ENCODE assay signal across 1 cellular context in the genomic region with DNA sequence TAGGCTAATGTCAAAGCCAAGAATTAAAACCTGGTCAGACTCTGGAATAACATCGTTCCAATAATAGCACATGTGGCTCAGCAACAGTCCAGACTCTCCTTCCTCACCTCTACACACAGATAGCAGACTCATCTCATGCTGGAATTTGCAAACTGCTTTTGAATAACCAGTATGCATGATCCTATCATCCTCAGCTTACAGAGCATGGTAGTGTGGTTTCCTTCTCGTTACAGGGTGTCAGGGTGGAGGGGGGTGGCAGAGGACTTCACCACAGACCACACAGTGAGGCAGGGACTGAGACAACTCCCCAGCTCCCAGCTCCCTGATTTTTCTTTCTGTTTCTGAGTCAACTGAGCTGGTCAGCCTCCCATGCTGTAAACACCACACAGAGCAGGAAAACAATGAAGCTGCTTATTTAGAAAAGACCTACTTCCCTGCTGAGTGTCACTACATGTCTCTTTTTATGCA.
TF ChIP-seq lines count a peak whose summit lies in the region.

No MANE protein-coding gene starts in this region.

TF ChIP-seq in GM23338, 12 proteins besides CTCF, POLR2A, EP300 and RAD21 (continued from another document):
- TF ChIP-seq, protein P1, sequence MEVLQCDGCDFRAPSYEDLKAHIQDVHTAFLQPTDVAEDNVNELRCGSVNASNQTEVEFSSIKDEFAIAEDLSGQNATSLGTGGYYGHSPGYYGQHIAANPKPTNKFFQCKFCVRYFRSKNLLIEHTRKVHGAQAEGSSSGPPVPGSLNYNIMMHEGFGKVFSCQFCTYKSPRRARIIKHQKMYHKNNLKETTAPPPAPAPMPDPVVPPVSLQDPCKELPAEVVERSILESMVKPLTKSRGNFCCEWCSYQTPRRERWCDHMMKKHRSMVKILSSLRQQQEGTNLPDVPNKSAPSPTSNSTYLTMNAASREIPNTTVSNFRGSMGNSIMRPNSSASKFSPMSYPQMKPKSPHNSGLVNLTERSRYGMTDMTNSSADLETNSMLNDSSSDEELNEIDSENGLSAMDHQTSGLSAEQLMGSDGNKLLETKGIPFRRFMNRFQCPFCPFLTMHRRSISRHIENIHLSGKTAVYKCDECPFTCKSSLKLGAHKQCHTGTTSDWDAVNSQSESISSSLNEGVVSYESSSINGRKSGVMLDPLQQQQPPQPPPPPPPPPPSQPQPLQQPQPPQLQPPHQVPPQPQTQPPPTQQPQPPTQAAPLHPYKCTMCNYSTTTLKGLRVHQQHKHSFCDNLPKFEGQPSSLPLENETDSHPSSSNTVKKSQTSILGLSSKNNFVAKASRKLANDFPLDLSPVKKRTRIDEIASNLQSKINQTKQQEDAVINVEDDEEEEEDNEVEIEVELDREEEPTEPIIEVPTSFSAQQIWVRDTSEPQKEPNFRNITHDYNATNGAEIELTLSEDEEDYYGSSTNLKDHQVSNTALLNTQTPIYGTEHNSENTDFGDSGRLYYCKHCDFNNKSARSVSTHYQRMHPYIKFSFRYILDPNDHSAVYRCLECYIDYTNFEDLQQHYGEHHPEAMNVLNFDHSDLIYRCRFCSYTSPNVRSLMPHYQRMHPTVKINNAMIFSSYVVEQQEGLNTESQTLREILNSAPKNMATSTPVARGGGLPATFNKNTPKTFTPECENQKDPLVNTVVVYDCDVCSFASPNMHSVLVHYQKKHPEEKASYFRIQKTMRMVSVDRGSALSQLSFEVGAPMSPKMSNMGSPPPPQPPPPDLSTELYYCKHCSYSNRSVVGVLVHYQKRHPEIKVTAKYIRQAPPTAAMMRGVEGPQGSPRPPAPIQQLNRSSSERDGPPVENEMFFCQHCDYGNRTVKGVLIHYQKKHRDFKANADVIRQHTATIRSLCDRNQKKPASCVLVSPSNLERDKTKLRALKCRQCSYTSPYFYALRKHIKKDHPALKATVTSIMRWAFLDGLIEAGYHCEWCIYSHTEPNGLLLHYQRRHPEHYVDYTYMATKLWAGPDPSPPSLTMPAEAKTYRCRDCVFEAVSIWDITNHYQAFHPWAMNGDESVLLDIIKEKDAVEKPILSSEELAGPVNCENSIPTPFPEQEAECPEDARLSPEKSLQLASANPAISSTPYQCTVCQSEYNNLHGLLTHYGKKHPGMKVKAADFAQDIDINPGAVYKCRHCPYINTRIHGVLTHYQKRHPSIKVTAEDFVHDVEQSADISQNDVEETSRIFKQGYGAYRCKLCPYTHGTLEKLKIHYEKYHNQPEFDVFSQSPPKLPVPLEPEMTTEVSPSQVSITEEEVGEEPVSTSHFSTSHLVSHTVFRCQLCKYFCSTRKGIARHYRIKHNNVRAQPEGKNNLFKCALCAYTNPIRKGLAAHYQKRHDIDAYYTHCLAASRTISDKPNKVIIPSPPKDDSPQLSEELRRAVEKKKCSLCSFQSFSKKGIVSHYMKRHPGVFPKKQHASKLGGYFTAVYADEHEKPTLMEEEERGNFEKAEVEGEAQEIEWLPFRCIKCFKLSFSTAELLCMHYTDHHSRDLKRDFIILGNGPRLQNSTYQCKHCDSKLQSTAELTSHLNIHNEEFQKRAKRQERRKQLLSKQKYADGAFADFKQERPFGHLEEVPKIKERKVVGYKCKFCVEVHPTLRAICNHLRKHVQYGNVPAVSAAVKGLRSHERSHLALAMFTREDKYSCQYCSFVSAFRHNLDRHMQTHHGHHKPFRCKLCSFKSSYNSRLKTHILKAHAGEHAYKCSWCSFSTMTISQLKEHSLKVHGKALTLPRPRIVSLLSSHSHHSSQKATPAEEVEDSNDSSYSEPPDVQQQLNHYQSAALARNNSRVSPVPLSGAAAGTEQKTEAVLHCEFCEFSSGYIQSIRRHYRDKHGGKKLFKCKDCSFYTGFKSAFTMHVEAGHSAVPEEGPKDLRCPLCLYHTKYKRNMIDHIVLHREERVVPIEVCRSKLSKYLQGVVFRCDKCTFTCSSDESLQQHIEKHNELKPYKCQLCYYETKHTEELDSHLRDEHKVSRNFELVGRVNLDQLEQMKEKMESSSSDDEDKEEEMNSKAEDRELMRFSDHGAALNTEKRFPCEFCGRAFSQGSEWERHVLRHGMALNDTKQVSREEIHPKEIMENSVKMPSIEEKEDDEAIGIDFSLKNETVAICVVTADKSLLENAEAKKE (CRISPR knock-in tag; IDR thresholded peaks at IDR 0.05), result no peak
- no peak for TF ChIP-seq EZH2 (IDR thresholded peaks at IDR 0.05; ENCODE audit: low read depth, unreplicated experiment)
TF ChIP-seq in GM23338: peak in this region for 0.
